Comparison of ENCODE assay signal across 23 cellular contexts in genomic region chr7:582931-583330, GRCh38.
DNase-seq lines count a peak whose midpoint lies in the region; ATAC-seq and TF ChIP-seq lines count a peak whose summit lies in the region.
"Had no signal": no experiment of that assay in that cellular context is flagged by ENCODE, and none has a peak within 500 bp of the region (broad histone marks: within the 10 kb centered on the region; RNA-seq: fewer than 3 reads in every experiment).

No MANE protein-coding gene starts in this region.

- no peaks in the 10 kb centered on the region for H3K27me3 Mint-ChIP-seq in activated CD4-positive, alpha-beta T cell treated with anti-CD3 and anti-CD28 coated beads, Interleukin-2, amount 10 ng/mL, durations not matched to agents 7 days and 5 days
- H3K27me3 Mint-ChIP-seq in central memory CD8-positive, alpha-beta T cell, result no peaks in the 10 kb centered on the region
- H3K27me3 Mint-ChIP-seq: stimulated activated memory B cell treated with anti-CD40 and anti-IgM and Interleukin-4, amounts not matched to agents 10 μg/mL and 1 μg/mL and 100 μg/mL, for 72 hours had no signal

- no peaks in the 10 kb centered on the region for H4K20me1 ChIP-seq in BLaER1

- no peaks in the 10 kb centered on the region; the same call in 1 of the 2 replicates for H3K27me3 ChIP-seq in BLaER1
- H3K27me3 ChIP-seq in sigmoid colon, result no peaks in the 10 kb centered on the region
- no peaks in the 10 kb centered on the region for H3K27me3 ChIP-seq in stomach
- H3K27me3 ChIP-seq: neutrophil, tibial nerve had no signal

- H3K36me3 Mint-ChIP-seq in activated CD4-positive, alpha-beta T cell treated with anti-CD3 and anti-CD28 coated beads, Interleukin-2, amount 10 ng/mL, durations not matched to agents 7 days and 5 days (ENCODE audit: low read depth), result peaks cover 33% of the 10 kb centered on the region
- H3K36me3 Mint-ChIP-seq in central memory CD8-positive, alpha-beta T cell (ENCODE audit: insufficient read depth), result peaks cover 8% of the 10 kb centered on the region

- peak; percentile 15 for DNase-seq in activated CD4-positive, alpha-beta T cell treated with anti-CD3 and anti-CD28 coated beads for 48 hours
- DNase-seq in activated CD4-positive, alpha-beta T cell treated with anti-CD3 and anti-CD28 coated beads, Interleukin-2, amount 50 U/mL, for 1 hour, result no peak
- DNase-seq in activated CD4-positive, alpha-beta T cell treated with anti-CD3 and anti-CD28 coated beads, Interleukin-2, amount 10 ng/mL, durations not matched to agents 7 days and 5 days, result no peak
- DNase-seq in central memory CD8-positive, alpha-beta T cell (ENCODE audit: low spot score in 2 of 2), result no peak
- DNase-seq in sigmoid colon, result no peak
- no peak for DNase-seq in stomach
- DNase-seq: 8988T; activated CD8-positive, alpha-beta memory T cell treated with anti-CD3 and anti-CD28 coated beads, Interleukin-2, amount 50 U/mL, for 48 hours; amniotic stem cell; Calu3; cortex of kidney; EL; NCI-H1048; NCI-H2029 treated with DMSO at 0.1 percent for 48 hours; NCI-H446; OCI-M1; stimulated activated CD4-positive, alpha-beta T cell treated with anti-CD3 and anti-CD28 coated beads, Interleukin-1b, Interleukin-23, amount 100 ng/mL, for 48 hours had no signal

- peaks cover 80% of the 10 kb centered on the region for H3K4me1 ChIP-seq in BLaER1
- peaks cover 0 to 8% (median 4%) of the 10 kb centered on the region in 4 donors for H3K4me1 ChIP-seq in sigmoid colon
- peaks cover 0 to 8% (median 0%) of the 10 kb centered on the region in 4 donors for H3K4me1 ChIP-seq in stomach
- H3K4me1 ChIP-seq: prostate gland had no signal

- TF ChIP-seq CTCF in sigmoid colon (IDR thresholded peaks at IDR 0.05) (no peak), stomach (IDR thresholded peaks at IDR 0.05) (no peak)

- no peak for TF ChIP-seq EP300 in sigmoid colon (IDR thresholded peaks at IDR 0.05)
- TF ChIP-seq EP300 in stomach (IDR thresholded peaks at IDR 0.05), result no peak

- H3K4me3 Mint-ChIP-seq in activated CD4-positive, alpha-beta T cell treated with anti-CD3 and anti-CD28 coated beads, Interleukin-2, amount 10 ng/mL, durations not matched to agents 7 days and 5 days, result peak overlapping the region; percentile 81
- peak overlapping the region; percentile 86 for H3K4me3 Mint-ChIP-seq in central memory CD8-positive, alpha-beta T cell
- H3K4me3 Mint-ChIP-seq: stimulated activated memory B cell treated with anti-CD40 and anti-IgM and Interleukin-4, amounts not matched to agents 10 μg/mL and 1 μg/mL and 100 μg/mL, for 72 hours had no signal

- peaks cover 22% of the 10 kb centered on the region for H3K9me3 ChIP-seq in BLaER1
- no peaks in the 10 kb centered on the region for H3K9me3 ChIP-seq in sigmoid colon
- peaks cover 0 to 3% (median 0%) of the 10 kb centered on the region in 4 donors for H3K9me3 ChIP-seq in stomach
- H3K9me3 ChIP-seq: neutrophil, prostate gland had no signal

- H3K4me3 ChIP-seq in BLaER1 (no peak overlapping the region), sigmoid colon (no peak overlapping the region), stomach (no peak overlapping the region)
- H3K4me3 ChIP-seq: prostate gland, tibial nerve had no signal

- H3K4me1 Mint-ChIP-seq in activated CD4-positive, alpha-beta T cell treated with anti-CD3 and anti-CD28 coated beads, Interleukin-2, amount 10 ng/mL, durations not matched to agents 7 days and 5 days, result peaks cover 34% of the 10 kb centered on the region
- H3K4me1 Mint-ChIP-seq in central memory CD8-positive, alpha-beta T cell, result peaks cover 28% of the 10 kb centered on the region

- peaks cover 7% of the 10 kb centered on the region for H3K9me3 Mint-ChIP-seq in activated CD4-positive, alpha-beta T cell treated with anti-CD3 and anti-CD28 coated beads, Interleukin-2, amount 10 ng/mL, durations not matched to agents 7 days and 5 days
- no peaks in the 10 kb centered on the region for H3K9me3 Mint-ChIP-seq in central memory CD8-positive, alpha-beta T cell

- CTCF ChIA-PET in activated CD4-positive, alpha-beta T cell treated with anti-CD3 and anti-CD28 coated beads, Interleukin-2, amount 10 ng/mL, durations not matched to agents 7 days and 5 days (lab: Charles Lee), result no interaction called here

- no peak overlapping the region for H3K9ac ChIP-seq in BLaER1

- ATAC-seq in central memory CD8-positive, alpha-beta T cell (replicated peaks; ENCODE audit: extremely low read depth, poor library complexity, severe bottlenecking), result no peak
- no peak for ATAC-seq in GM21576 (IDR thresholded peaks at IDR 0.05; ENCODE audit: unreplicated experiment)
- ATAC-seq: stimulated activated memory B cell treated with anti-CD40 and anti-IgM and Interleukin-4, amounts not matched to agents 10 μg/mL and 1 μg/mL and 100 μg/mL, for 72 hours had no signal

- TF ChIP-seq POLR2A in sigmoid colon (IDR thresholded peaks at IDR 0.05) (no peak), stomach (IDR thresholded peaks at IDR 0.05) (no peak)

- 95 to 96% methylated on average over 23 of the region's 23 CpGs for WGBS in sigmoid colon, 2 donors
- 94 to 96% (median 95%) methylated on average over 23 of the region's 23 CpGs for WGBS in stomach, 5 donors

- peak overlapping the region; percentile 74; the same call in 1 of the 2 replicates for H3K4me2 ChIP-seq in BLaER1

- H3K27ac ChIP-seq in BLaER1, result no peak overlapping the region
- H3K27ac ChIP-seq in sigmoid colon, result no peak overlapping the region
- H3K27ac ChIP-seq in stomach, result no peak overlapping the region
- H3K27ac ChIP-seq: neutrophil, prostate gland, tibial nerve had no signal

- H3K27ac Mint-ChIP-seq in activated CD4-positive, alpha-beta T cell treated with anti-CD3 and anti-CD28 coated beads, Interleukin-2, amount 10 ng/mL, durations not matched to agents 7 days and 5 days, result peak overlapping the region; percentile 25
- peak overlapping the region; percentile 93 for H3K27ac Mint-ChIP-seq in central memory CD8-positive, alpha-beta T cell (ENCODE audit: low read depth)
- H3K27ac Mint-ChIP-seq: stimulated activated memory B cell treated with anti-CD40 and anti-IgM and Interleukin-4, amounts not matched to agents 10 μg/mL and 1 μg/mL and 100 μg/mL, for 72 hours had no signal

- intact Hi-C loops in sigmoid colon (cut with DNase I), result no loop called here
- intact Hi-C loops in stomach (cut with DNase I; ENCODE audit: low total_unique reads), result no loop called here

- POLR2A ChIA-PET in activated CD4-positive, alpha-beta T cell treated with anti-CD3 and anti-CD28 coated beads, Interleukin-2, amount 10 ng/mL, durations not matched to agents 7 days and 5 days (lab: Charles Lee), result no interaction called here

- H3K36me3 ChIP-seq in BLaER1, result peaks cover 11% of the 10 kb centered on the region
- peaks cover 0 to 11% (median 0%) of the 10 kb centered on the region in 4 donors for H3K36me3 ChIP-seq in sigmoid colon
- peaks cover 0 to 20% (median 17%) of the 10 kb centered on the region in 4 donors for H3K36me3 ChIP-seq in stomach
- H3K36me3 ChIP-seq: neutrophil, prostate gland had no signal
